8 cellular contexts compared by ENCODE assay signal in the genomic region with DNA sequence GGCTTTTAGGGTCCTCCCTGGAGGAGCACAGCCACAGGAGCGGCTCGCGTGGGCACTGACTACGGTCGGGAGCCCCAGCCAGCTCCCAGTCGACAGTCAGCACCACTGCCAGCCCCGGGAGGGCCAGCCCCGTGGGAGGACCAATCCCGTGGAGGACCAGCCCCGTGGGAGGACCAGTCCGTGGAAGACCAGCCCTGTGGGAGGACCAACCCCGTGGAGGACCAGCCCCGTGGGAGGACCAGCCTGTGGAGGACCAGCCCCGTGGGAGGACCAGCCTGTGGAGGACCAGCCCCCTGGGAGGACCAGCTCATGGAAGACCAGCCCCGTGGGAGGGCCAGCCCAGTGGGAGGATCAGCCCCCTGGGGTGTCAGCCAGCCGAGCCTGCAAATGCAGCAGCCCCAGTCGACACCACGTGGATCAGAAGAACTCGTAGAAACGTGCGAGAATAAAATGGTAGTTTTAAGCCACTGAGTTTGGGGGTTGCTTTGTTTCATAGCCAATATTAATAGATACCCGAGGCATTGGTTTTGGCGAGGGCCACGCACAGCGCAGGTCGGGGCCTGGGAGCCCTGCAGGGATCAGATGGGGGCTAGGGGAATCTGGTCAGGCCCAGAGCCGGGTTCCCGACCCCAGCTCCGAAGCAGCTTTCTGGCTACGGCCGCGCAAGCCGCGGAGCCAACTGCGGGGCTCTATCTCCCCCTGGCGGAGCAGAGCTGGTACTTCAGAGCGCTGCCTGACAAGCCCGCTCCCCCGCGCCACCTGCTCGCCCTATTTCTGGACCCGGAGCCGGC.
DNase-seq lines count a peak whose midpoint lies in the region; ATAC-seq, FAIRE-seq and TF ChIP-seq lines count a peak whose summit lies in the region.

No MANE protein-coding gene starts in this region.

- no peak for FAIRE-seq in bronchial epithelial cell (lab: Jason Lieb, UNC)

- peak overlapping the region; percentile 25 for H3K4me3 ChIP-seq in bronchial epithelial cell (ENCODE audit: low read depth, low read length)

- peak overlapping the region; percentile 14; the same call in 1 of the 2 replicates for H3K4me3 Mint-ChIP-seq in WTC11

- TF ChIP-seq CTCF in WTC11 (IDR thresholded peaks at IDR 0.05) (peak; percentile 96), bronchial epithelial cell (IDR thresholded peaks at IDR 0.05; ENCODE audit: insufficient read depth, low read length, severe bottlenecking) (peak; percentile 99)

- peaks cover 10% of the 10 kb centered on the region for H3K4me1 Mint-ChIP-seq in WTC11

- peaks cover 4% of the 10 kb centered on the region for H3K27me3 ChIP-seq in bronchial epithelial cell (ENCODE audit: control insufficient read depth, insufficient read depth, low read length)

- peak; percentile 98 for ATAC-seq in HG02884 (IDR thresholded peaks at IDR 0.05; ENCODE audit: unreplicated experiment)
- peak; percentile 88 for ATAC-seq in WTC11

- no peaks in the 10 kb centered on the region for H3K36me3 ChIP-seq in bronchial epithelial cell (ENCODE audit: control insufficient read depth, insufficient read depth, low read length)

- POLR2A ChIA-PET in WTC11 (lab: Charles Lee): no interaction called here

- no peaks in the 10 kb centered on the region for H3K36me3 Mint-ChIP-seq in WTC11

- H3K27ac Mint-ChIP-seq in WTC11: no peak overlapping the region

- peaks cover 45% of the 10 kb centered on the region for H3K27me3 Mint-ChIP-seq in WTC11 (ENCODE audit: low read depth)

- peak; percentile 82 for DNase-seq in SIG-M5 treated with dmso at 0.1 percent for 504 hours (lab: John Stamatoyannopoulos, UW; ENCODE audit: unreplicated experiment)
- DNase-seq in SIG-M5 (lab: John Stamatoyannopoulos, UW): no peak
- peak; percentile 13 for DNase-seq in NCI-H2029 treated with DMSO at 0.1 percent for 48 hours (lab: John Stamatoyannopoulos, UW)
- peak; percentile 86 for DNase-seq in WTC11 (ENCODE audit: low spot score)
- peak; percentile 34 for DNase-seq in bronchial epithelial cell (ENCODE audit: low read depth)
- peak; percentile 29 for DNase-seq in kidney glomerular epithelial cell (lab: John Stamatoyannopoulos, UW)
- peak; percentile 19 to 54 for DNase-seq in stimulated activated CD4-positive, alpha-beta T cell treated with anti-CD3 and anti-CD28 coated beads, Interleukin-1b, Interleukin-23, amount 100 ng/mL, for 1 hour (ENCODE audit: low read depth in 2 of 2)

- H3K9me3 Mint-ChIP-seq in WTC11: no peaks in the 10 kb centered on the region

- CTCF ChIA-PET in WTC11 (lab: Charles Lee): interaction anchor here (0.5 to 3.3 kb wide), 64 partner anchors 8 to 1227 kb away, joined by 3 to 73 read pairs (median 5); a partner anchor contains a TSS

TF ChIP-seq in WTC11, 78 proteins besides CTCF, POLR2A, EP300 and RAD21 (continues in another document):
- no peak for TF ChIP-seq CREM (CRISPR knock-in tag; IDR thresholded peaks at IDR 0.05)
- TF ChIP-seq, protein P1, sequence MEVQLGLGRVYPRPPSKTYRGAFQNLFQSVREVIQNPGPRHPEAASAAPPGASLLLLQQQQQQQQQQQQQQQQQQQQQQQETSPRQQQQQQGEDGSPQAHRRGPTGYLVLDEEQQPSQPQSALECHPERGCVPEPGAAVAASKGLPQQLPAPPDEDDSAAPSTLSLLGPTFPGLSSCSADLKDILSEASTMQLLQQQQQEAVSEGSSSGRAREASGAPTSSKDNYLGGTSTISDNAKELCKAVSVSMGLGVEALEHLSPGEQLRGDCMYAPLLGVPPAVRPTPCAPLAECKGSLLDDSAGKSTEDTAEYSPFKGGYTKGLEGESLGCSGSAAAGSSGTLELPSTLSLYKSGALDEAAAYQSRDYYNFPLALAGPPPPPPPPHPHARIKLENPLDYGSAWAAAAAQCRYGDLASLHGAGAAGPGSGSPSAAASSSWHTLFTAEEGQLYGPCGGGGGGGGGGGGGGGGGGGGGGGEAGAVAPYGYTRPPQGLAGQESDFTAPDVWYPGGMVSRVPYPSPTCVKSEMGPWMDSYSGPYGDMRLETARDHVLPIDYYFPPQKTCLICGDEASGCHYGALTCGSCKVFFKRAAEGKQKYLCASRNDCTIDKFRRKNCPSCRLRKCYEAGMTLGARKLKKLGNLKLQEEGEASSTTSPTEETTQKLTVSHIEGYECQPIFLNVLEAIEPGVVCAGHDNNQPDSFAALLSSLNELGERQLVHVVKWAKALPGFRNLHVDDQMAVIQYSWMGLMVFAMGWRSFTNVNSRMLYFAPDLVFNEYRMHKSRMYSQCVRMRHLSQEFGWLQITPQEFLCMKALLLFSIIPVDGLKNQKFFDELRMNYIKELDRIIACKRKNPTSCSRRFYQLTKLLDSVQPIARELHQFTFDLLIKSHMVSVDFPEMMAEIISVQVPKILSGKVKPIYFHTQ (CRISPR knock-in tag; IDR thresholded peaks at IDR 0.05): no peak
- TF ChIP-seq, protein P2, sequence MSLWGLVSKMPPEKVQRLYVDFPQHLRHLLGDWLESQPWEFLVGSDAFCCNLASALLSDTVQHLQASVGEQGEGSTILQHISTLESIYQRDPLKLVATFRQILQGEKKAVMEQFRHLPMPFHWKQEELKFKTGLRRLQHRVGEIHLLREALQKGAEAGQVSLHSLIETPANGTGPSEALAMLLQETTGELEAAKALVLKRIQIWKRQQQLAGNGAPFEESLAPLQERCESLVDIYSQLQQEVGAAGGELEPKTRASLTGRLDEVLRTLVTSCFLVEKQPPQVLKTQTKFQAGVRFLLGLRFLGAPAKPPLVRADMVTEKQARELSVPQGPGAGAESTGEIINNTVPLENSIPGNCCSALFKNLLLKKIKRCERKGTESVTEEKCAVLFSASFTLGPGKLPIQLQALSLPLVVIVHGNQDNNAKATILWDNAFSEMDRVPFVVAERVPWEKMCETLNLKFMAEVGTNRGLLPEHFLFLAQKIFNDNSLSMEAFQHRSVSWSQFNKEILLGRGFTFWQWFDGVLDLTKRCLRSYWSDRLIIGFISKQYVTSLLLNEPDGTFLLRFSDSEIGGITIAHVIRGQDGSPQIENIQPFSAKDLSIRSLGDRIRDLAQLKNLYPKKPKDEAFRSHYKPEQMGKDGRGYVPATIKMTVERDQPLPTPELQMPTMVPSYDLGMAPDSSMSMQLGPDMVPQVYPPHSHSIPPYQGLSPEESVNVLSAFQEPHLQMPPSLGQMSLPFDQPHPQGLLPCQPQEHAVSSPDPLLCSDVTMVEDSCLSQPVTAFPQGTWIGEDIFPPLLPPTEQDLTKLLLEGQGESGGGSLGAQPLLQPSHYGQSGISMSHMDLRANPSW (CRISPR knock-in tag; conservative IDR thresholded peaks at IDR 0.05; ENCODE audit: low read depth): no peak
- TF ChIP-seq, protein P3, sequence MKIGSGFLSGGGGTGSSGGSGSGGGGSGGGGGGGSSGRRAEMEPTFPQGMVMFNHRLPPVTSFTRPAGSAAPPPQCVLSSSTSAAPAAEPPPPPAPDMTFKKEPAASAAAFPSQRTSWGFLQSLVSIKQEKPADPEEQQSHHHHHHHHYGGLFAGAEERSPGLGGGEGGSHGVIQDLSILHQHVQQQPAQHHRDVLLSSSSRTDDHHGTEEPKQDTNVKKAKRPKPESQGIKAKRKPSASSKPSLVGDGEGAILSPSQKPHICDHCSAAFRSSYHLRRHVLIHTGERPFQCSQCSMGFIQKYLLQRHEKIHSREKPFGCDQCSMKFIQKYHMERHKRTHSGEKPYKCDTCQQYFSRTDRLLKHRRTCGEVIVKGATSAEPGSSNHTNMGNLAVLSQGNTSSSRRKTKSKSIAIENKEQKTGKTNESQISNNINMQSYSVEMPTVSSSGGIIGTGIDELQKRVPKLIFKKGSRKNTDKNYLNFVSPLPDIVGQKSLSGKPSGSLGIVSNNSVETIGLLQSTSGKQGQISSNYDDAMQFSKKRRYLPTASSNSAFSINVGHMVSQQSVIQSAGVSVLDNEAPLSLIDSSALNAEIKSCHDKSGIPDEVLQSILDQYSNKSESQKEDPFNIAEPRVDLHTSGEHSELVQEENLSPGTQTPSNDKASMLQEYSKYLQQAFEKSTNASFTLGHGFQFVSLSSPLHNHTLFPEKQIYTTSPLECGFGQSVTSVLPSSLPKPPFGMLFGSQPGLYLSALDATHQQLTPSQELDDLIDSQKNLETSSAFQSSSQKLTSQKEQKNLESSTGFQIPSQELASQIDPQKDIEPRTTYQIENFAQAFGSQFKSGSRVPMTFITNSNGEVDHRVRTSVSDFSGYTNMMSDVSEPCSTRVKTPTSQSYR (CRISPR knock-in tag; IDR thresholded peaks at IDR 0.05): no peak
- TF ChIP-seq, protein P4, sequence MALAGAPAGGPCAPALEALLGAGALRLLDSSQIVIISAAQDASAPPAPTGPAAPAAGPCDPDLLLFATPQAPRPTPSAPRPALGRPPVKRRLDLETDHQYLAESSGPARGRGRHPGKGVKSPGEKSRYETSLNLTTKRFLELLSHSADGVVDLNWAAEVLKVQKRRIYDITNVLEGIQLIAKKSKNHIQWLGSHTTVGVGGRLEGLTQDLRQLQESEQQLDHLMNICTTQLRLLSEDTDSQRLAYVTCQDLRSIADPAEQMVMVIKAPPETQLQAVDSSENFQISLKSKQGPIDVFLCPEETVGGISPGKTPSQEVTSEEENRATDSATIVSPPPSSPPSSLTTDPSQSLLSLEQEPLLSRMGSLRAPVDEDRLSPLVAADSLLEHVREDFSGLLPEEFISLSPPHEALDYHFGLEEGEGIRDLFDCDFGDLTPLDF (CRISPR knock-in tag; IDR thresholded peaks at IDR 0.05): no peak
- TF ChIP-seq, protein P5, sequence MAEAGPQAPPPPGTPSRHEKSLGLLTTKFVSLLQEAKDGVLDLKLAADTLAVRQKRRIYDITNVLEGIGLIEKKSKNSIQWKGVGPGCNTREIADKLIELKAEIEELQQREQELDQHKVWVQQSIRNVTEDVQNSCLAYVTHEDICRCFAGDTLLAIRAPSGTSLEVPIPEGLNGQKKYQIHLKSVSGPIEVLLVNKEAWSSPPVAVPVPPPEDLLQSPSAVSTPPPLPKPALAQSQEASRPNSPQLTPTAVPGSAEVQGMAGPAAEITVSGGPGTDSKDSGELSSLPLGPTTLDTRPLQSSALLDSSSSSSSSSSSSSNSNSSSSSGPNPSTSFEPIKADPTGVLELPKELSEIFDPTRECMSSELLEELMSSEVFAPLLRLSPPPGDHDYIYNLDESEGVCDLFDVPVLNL (CRISPR knock-in tag; IDR thresholded peaks at IDR 0.05; ENCODE audit: borderline replicate concordance, low read depth): no peak
- TF ChIP-seq, protein P6, sequence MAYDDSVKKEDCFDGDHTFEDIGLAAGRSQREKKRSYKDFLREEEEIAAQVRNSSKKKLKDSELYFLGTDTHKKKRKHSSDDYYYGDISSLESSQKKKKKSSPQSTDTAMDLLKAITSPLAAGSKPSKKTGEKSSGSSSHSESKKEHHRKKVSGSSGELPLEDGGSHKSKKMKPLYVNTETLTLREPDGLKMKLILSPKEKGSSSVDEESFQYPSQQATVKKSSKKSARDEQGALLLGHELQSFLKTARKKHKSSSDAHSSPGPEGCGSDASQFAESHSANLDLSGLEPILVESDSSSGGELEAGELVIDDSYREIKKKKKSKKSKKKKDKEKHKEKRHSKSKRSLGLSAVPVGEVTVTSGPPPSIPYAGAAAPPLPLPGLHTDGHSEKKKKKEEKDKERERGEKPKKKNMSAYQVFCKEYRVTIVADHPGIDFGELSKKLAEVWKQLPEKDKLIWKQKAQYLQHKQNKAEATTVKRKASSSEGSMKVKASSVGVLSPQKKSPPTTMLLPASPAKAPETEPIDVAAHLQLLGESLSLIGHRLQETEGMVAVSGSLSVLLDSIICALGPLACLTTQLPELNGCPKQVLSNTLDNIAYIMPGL (CRISPR knock-in tag; IDR thresholded peaks at IDR 0.05): peak; percentile 69
